13 cellular contexts compared by ENCODE assay signal in the genomic region with DNA sequence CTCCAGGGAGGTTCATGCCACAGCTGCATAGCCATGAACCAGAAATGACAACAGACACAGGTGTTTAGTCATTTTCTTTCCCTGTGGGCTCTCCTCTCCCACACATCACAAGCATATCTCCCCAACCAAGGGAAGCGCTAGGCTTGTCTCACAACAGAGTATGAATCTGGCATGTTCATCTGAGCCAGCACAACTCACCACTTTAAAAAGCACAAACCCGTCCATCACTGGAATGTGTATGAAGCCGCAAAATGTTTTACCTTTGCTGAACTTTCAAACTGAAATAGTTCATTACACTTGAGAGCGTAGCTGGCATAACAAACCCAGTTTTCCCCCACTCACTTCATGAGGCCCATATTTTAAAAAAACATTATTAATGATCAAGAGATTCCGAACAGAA. TPM values are rescaled to one million over a fixed set of nuclear protein-coding genes. Genes with fewer than 3 reads are reported as not detected.
DNase-seq lines count a peak whose midpoint lies in the region; ATAC-seq and TF ChIP-seq lines count a peak whose summit lies in the region.
"Had no signal": no experiment of that assay in that cellular context is flagged by ENCODE, and none has a peak within 500 bp of the region (broad histone marks: within the 10 kb centered on the region; RNA-seq: fewer than 3 reads in every experiment).

No MANE protein-coding gene starts in this region.

- no peak for TF ChIP-seq CTCF in breast epithelium (IDR thresholded peaks at IDR 0.05)
- no peak for TF ChIP-seq CTCF in MCF 10A (IDR thresholded peaks at IDR 0.05; ENCODE audit: unreplicated experiment)
- no peak for TF ChIP-seq CTCF in ovary (IDR thresholded peaks at IDR 0.05)
- TF ChIP-seq CTCF in uterus (IDR thresholded peaks at IDR 0.05), result no peak

- H3K4me3 ChIP-seq in breast epithelium (no peak overlapping the region), ovary (no peak overlapping the region), uterus (no peak overlapping the region)
- H3K4me3 ChIP-seq: psoas muscle had no signal

- intact Hi-C loops in breast epithelium (cut with DNase I; ENCODE audit: low total_unique reads) (no loop called here), MCF 10A (cut with micrococcal nuclease) (no loop called here), left ventricle myocardium superior (cut with micrococcal nuclease) (no loop called here), ovary (cut with DNase I) (no loop called here), uterus (cut with DNase I; ENCODE audit: low total_unique reads) (no loop called here)

- no peak for TF ChIP-seq EP300 in ovary (IDR thresholded peaks at IDR 0.05)

- CTCF ChIA-PET in MCF 10A (lab: Yijun Ruan, JAX), result no interaction called here

- no peak overlapping the region for H3K27ac Mint-ChIP-seq in MCF 10A (ENCODE audit: low read depth, unreplicated experiment)
- H3K27ac Mint-ChIP-seq: activated naive CD4-positive, alpha-beta T cell treated with anti-CD3 and anti-CD28 coated beads for 36 hours had no signal

- H3K4me1 ChIP-seq in breast epithelium (peaks cover 0 to 6% of the 10 kb centered on the region in 2 donors), ovary (ENCODE audit: insufficient read depth) (peaks cover 34% of the 10 kb centered on the region), uterus (peaks cover 4 to 10% of the 10 kb centered on the region in 2 donors)

- H3K9me3 Mint-ChIP-seq in MCF 10A (ENCODE audit: unreplicated experiment), result no peaks in the 10 kb centered on the region
- H3K9me3 Mint-ChIP-seq: activated naive CD4-positive, alpha-beta T cell treated with anti-CD3 and anti-CD28 coated beads for 36 hours had no signal

- no peaks in the 10 kb centered on the region for H3K36me3 Mint-ChIP-seq in MCF 10A (ENCODE audit: insufficient read depth, unreplicated experiment)

- WGBS in ovary, 3 donors, result 15 to 22% (median 20%) methylated on average over 5 of the region's 5 CpGs

- peaks cover 6% of the 10 kb centered on the region for H3K4me1 Mint-ChIP-seq in MCF 10A (ENCODE audit: insufficient read depth, unreplicated experiment)

- POLR2A ChIA-PET in MCF 10A (lab: Yijun Ruan, JAX), result no interaction called here

- H3K4me3 Mint-ChIP-seq in MCF 10A (ENCODE audit: unreplicated experiment), result no peak overlapping the region
- H3K4me3 Mint-ChIP-seq: activated naive CD4-positive, alpha-beta T cell treated with anti-CD3 and anti-CD28 coated beads for 36 hours had no signal

- ATAC-seq in left ventricle myocardium superior (peak; percentile 33), GM19023 (IDR thresholded peaks at IDR 0.05; ENCODE audit: unreplicated experiment) (no peak), GM21447 (IDR thresholded peaks at IDR 0.05; ENCODE audit: unreplicated experiment) (no peak)

- no peak for DNase-seq in breast epithelium (ENCODE audit: low spot score in 2 of 2)
- no peak for DNase-seq in MCF 10A (ENCODE audit: unreplicated experiment)
- no peak for DNase-seq in left ventricle myocardium superior
- DNase-seq in ovary, result no peak
- DNase-seq in uterus, result no peak
- DNase-seq in EL, result no peak
- DNase-seq: activated naive CD4-positive, alpha-beta T cell treated with anti-CD3 and anti-CD28 coated beads for 36 hours; erythroblast; psoas muscle; stimulated activated CD4-positive, alpha-beta T cell treated with anti-CD3 and anti-CD28 coated beads, Interleukin-2, amount 100 ng/mL, for 48 hours had no signal

- H3K36me3 ChIP-seq in breast epithelium (no peaks in the 10 kb centered on the region), ovary (no peaks in the 10 kb centered on the region), uterus (no peaks in the 10 kb centered on the region)

- TF ChIP-seq POLR2A in breast epithelium (IDR thresholded peaks at IDR 0.05) (no peak), ovary (IDR thresholded peaks at IDR 0.05) (no peak), uterus (IDR thresholded peaks at IDR 0.05) (no peak)

- no peaks in the 10 kb centered on the region for H3K9me3 ChIP-seq in breast epithelium
- H3K9me3 ChIP-seq in ovary, result no peaks in the 10 kb centered on the region
- H3K9me3 ChIP-seq in uterus, result no peaks in the 10 kb centered on the region
- H3K9me3 ChIP-seq: psoas muscle had no signal

- no peaks in the 10 kb centered on the region for H3K27me3 Mint-ChIP-seq in MCF 10A (ENCODE audit: insufficient read depth, unreplicated experiment)

- H3K27ac ChIP-seq in breast epithelium (peak overlapping the region; percentile 43 to 83), ovary (peak overlapping the region; percentile 53 to 67), uterus (peak overlapping the region; percentile 71 to 78)
- H3K27ac ChIP-seq: psoas muscle, VCaP had no signal

- no TSS peak for BruUV-seq in MCF 10A (replicated peaks; lab: Mats Ljungman, UMichigan)

- H3K27me3 ChIP-seq in breast epithelium (no peaks in the 10 kb centered on the region), ovary (no peaks in the 10 kb centered on the region), uterus (no peaks in the 10 kb centered on the region)

RNA-seq across cellular contexts. Expression of a gene that starts 15.9 kb away (rescaled TPM):
- total RNA-seq in breast epithelium (10 to 100 TPM; 10.9 to 30.8 (median 14.2) TPM), MCF 10A (2022) (not detected in 2 replicates), left ventricle myocardium superior (41.3 TPM), ovary (10 to 100 TPM; 31.5 to 55.8 (median 42.7) TPM), uterus (10 to 100 TPM in 3 of 4 donors, 1 to 10 TPM in 1; 8.2 to 92.6 (median 32.4) TPM)
- 10 to 100 TPM; 58.5 to 83.8 TPM for polyA plus RNA-seq in ovary
- total RNA-seq: activated naive CD4-positive, alpha-beta T cell treated with anti-CD3 and anti-CD28 coated beads for 36 hours had no signal
